Comparison of ENCODE assay signal across 9 cellular contexts in the genomic region with DNA sequence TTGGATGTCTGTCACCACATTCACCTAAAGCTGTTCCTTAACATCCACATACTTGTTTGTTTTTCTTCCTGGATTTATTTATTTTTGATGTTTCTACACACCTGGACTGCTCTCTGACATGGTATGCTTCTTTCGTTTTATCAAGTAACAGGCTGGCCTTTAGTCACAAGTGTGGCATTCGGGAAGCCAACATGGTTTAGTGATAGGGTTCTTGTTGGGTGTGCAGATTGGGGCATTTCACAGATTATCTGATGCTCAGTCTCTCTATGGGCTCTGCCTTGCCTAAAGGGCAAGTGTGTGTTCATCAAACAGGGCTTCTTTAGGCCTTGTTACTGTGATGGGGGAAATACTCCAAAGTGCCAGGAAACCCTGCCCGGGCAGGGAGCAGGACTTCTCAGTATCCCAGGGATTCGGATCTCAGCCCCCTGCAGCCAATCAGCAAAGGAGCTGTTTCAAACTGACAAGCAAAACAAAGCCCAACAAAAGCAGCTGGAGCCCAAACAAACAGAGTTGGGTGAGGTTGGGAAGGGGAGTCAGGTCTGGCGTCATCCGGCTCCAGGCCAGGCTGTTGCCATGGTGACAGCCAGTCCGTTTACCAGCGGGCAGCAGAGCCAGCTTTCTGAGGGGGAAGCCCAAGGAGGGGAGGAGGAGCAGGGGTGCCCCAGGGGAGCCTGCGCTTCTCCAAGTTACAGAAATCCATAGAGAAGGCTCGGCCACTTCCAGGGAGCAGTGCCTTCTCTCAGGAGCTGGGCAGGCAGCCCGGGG. TPM values are rescaled to one million over a fixed set of nuclear protein-coding genes. Genes with fewer than 3 reads are reported as not detected.
DNase-seq lines count a peak whose midpoint lies in the region; ATAC-seq and TF ChIP-seq lines count a peak whose summit lies in the region.
"Had no signal": no experiment of that assay in that cellular context is flagged by ENCODE, and none has a peak within 500 bp of the region (broad histone marks: within the 10 kb centered on the region; RNA-seq: fewer than 3 reads in every experiment).

No MANE protein-coding gene starts in this region.

- ATAC-seq in HG02571 (IDR thresholded peaks at IDR 0.05; ENCODE audit: unreplicated experiment) (no peak), GM21576 (IDR thresholded peaks at IDR 0.05; ENCODE audit: unreplicated experiment) (no peak), GM18858 (IDR thresholded peaks at IDR 0.05; ENCODE audit: unreplicated experiment) (no peak)
- ATAC-seq: GM12878 had no signal

- H3K4me3 ChIP-seq in epithelial cell of esophagus (ENCODE audit: low read length), result no peak overlapping the region
- H3K4me3 ChIP-seq: GM12878 had no signal

- peak; percentile 52 for DNase-seq in DMS 273 treated with DMSO at 0.1 percent for 48 hours (lab: John Stamatoyannopoulos, UW)
- DNase-seq in NCI-H460 (ENCODE audit: extremely low read depth, low read depth), result peak; percentile 22
- DNase-seq in epithelial cell of esophagus (ENCODE audit: low read depth), result peak; percentile 45
- peak; percentile 86 for DNase-seq in midbrain (lab: John Stamatoyannopoulos, UW)
- peak; percentile 85 for DNase-seq in ureter (ENCODE audit: low spot score)

- TF ChIP-seq CTCF in epithelial cell of esophagus (IDR thresholded peaks at IDR 0.05; ENCODE audit: insufficient read depth, low read depth, low read length, missing control alignments), result no peak

RNA-seq across cellular contexts. Expression of a gene that starts 31.8 kb away (rescaled TPM):
- 16.4 and 18.7 TPM in 2 replicates for total RNA-seq in NCI-H460 (2014; rRNA removed; shearing (Covaris generic))
- polyA plus RNA-seq in NCI-H460 (2014; cell fraction: nucleus; rRNA removed), result 11.3 and 22.7 TPM in 2 replicates
- 158 TPM for total RNA-seq in ureter

Comparison
In these comparisons a context has a peak if more than half of its experiments do, and no peak if none do; other contexts are left out.
1. DNase-seq: peak in every context shown above with its lines; median percentile 86 in midbrain; 85 in ureter; 52 in DMS 273 treated with DMSO at 0.1 percent for 48 hours; 45 in epithelial cell of esophagus; 22 in NCI-H460.